22 cellular contexts compared by ENCODE assay signal in genomic region chr13:99486996-99487395, GRCh38.
"Had no signal": no experiment of that assay in that cellular context is flagged by ENCODE, and none has a peak within 500 bp of the region (broad histone marks: within the 10 kb centered on the region; RNA-seq: fewer than 3 reads in every experiment).

No MANE protein-coding gene starts in this region.

- H3K36me3 ChIP-seq: adrenal gland had no signal

- H3K9me3 ChIP-seq: adrenal gland had no signal

- DNase-seq: activated B cell treated with CpG ODN at 0.5 μM for 24 hours; activated CD4-positive, alpha-beta memory T cell treated with anti-CD3 and anti-CD28 coated beads for 36 hours; activated CD4-positive, alpha-beta T cell treated with anti-CD3 and anti-CD28 coated beads for 1 hour; activated CD4-positive, alpha-beta T cell treated with anti-CD3 and anti-CD28 coated beads, Interleukin-2, amount 10 ng/mL, durations not matched to agents 7 days and 5 days; activated CD8-positive, alpha-beta memory T cell treated with anti-CD3 and anti-CD28 coated beads, Interleukin-2, amount 50 U/mL, for 4 hours; activated naive CD4-positive, alpha-beta T cell treated with anti-CD3 and anti-CD28 coated beads, Interleukin-2, amount 50 U/mL, for 16 hours; activated naive CD8-positive, alpha-beta T cell treated with anti-CD3 and anti-CD28 coated beads, Interleukin-2, amount 10 ng/mL, durations not matched to agents 7 days and 5 days; activated T-cell treated with anti-CD3 and anti-CD28 coated beads, Interleukin-2, amount 50 U/mL, for 72 hours; adrenal gland; anterior cingulate cortex; cerebellar nuclear complex; NCI-H1105; NCI-H1436 treated with DMSO at 0.1 percent for 48 hours; NCI-H187; NCI-H2081; NCI-H510A treated with DMSO at 0.1 percent for 48 hours; NCI-H69; NK-92 treated with Interleukin-12 subunit alpha and Interleukin-12 subunit beta, amount 100 ng/mL, for 24 hours; PC-3; SHP77 had no signal

- H3K4me3 Mint-ChIP-seq: activated B cell treated with CpG ODN at 0.5 μM for 24 hours; activated CD4-positive, alpha-beta memory T cell treated with anti-CD3 and anti-CD28 coated beads for 36 hours; activated CD4-positive, alpha-beta T cell treated with anti-CD3 and anti-CD28 coated beads, Interleukin-2, amount 10 ng/mL, durations not matched to agents 7 days and 5 days; activated naive CD8-positive, alpha-beta T cell treated with anti-CD3 and anti-CD28 coated beads, Interleukin-2, amount 10 ng/mL, durations not matched to agents 7 days and 5 days; activated T-cell treated with anti-CD3 and anti-CD28 coated beads, Interleukin-2, amount 50 U/mL, for 72 hours; T-helper 1 cell treated with Interleukin-12 subunit alpha and Interleukin-12 subunit beta and Interleukin-4 antibody, amounts not matched to agents 30 μg/mL and 1 μg/mL, for 36 hours had no signal

- H3K27ac Mint-ChIP-seq: activated B cell treated with CpG ODN at 0.5 μM for 24 hours; activated CD4-positive, alpha-beta memory T cell treated with anti-CD3 and anti-CD28 coated beads for 36 hours; activated CD4-positive, alpha-beta T cell treated with anti-CD3 and anti-CD28 coated beads, Interleukin-2, amount 10 ng/mL, durations not matched to agents 7 days and 5 days; activated naive CD8-positive, alpha-beta T cell treated with anti-CD3 and anti-CD28 coated beads, Interleukin-2, amount 10 ng/mL, durations not matched to agents 7 days and 5 days; activated T-cell treated with anti-CD3 and anti-CD28 coated beads, Interleukin-2, amount 50 U/mL, for 72 hours; T-helper 1 cell treated with Interleukin-12 subunit alpha and Interleukin-12 subunit beta and Interleukin-4 antibody, amounts not matched to agents 30 μg/mL and 1 μg/mL, for 36 hours had no signal

- H3K4me1 Mint-ChIP-seq: activated B cell treated with CpG ODN at 0.5 μM for 24 hours had no signal

- H3K27me3 Mint-ChIP-seq: activated B cell treated with CpG ODN at 0.5 μM for 24 hours; activated CD4-positive, alpha-beta memory T cell treated with anti-CD3 and anti-CD28 coated beads for 36 hours; activated CD4-positive, alpha-beta T cell treated with anti-CD3 and anti-CD28 coated beads, Interleukin-2, amount 10 ng/mL, durations not matched to agents 7 days and 5 days; activated naive CD8-positive, alpha-beta T cell treated with anti-CD3 and anti-CD28 coated beads, Interleukin-2, amount 10 ng/mL, durations not matched to agents 7 days and 5 days had no signal

- H3K4me3 ChIP-seq: adrenal gland, SJSA1 had no signal

- H3K27ac ChIP-seq: adrenal gland, SJSA1 had no signal

- H3K4me1 ChIP-seq: adrenal gland had no signal

- ATAC-seq: activated T-cell treated with anti-CD3 and anti-CD28 coated beads, Interleukin-2, amount 50 U/mL, for 72 hours; PC-3 had no signal

- H3K27me3 ChIP-seq: adrenal gland had no signal
